22 cellular contexts compared by ENCODE assay signal in genomic region chr12:104152691-104153241, GRCh38.
"Had no signal": no experiment of that assay in that cellular context is flagged by ENCODE, and none has a peak within 500 bp of the region (broad histone marks: within the 10 kb centered on the region; RNA-seq: fewer than 3 reads in every experiment).

No MANE protein-coding gene starts in this region.

- ATAC-seq: effector memory CD8-positive, alpha-beta T cell; left lung; naive thymus-derived CD4-positive, alpha-beta T cell; stimulated activated naive CD8-positive, alpha-beta T cell treated with anti-CD3 and anti-CD28 coated beads, Interleukin-15, Interleukin-2, amounts not matched to agents 100 U/mL and 50 U/mL, for 24 hours; upper lobe of right lung had no signal

- H3K4me3 ChIP-seq: breast epithelium, colonic mucosa, dorsolateral prefrontal cortex, esophagus muscularis mucosa, hepatocyte, left lung, lung, upper lobe of right lung had no signal

- H2AFZ ChIP-seq: hepatocyte had no signal

- H3K9me3 ChIP-seq: breast epithelium, colonic mucosa, esophagus muscularis mucosa, left lung, upper lobe of right lung had no signal

- H3K27ac Mint-ChIP-seq: activated naive CD8-positive, alpha-beta T cell treated with anti-CD3 and anti-CD28 coated beads for 36 hours; effector memory CD8-positive, alpha-beta T cell; naive thymus-derived CD4-positive, alpha-beta T cell; progenitor cell of endocrine pancreas had no signal

- H3K27me3 Mint-ChIP-seq: activated naive CD8-positive, alpha-beta T cell treated with anti-CD3 and anti-CD28 coated beads for 36 hours had no signal

- H3K4me1 Mint-ChIP-seq: neural crest cell had no signal

- H3K79me2 ChIP-seq: hepatocyte had no signal

- H3K36me3 Mint-ChIP-seq: activated naive CD8-positive, alpha-beta T cell treated with anti-CD3 and anti-CD28 coated beads for 36 hours; naive thymus-derived CD4-positive, alpha-beta T cell had no signal

- H3K9me3 Mint-ChIP-seq: activated naive CD8-positive, alpha-beta T cell treated with anti-CD3 and anti-CD28 coated beads for 36 hours; effector memory CD8-positive, alpha-beta T cell; neural crest cell had no signal

- DNase-seq: activated CD8-positive, alpha-beta memory T cell treated with anti-CD3 and anti-CD28 coated beads, Interleukin-2, amount 50 U/mL, for 4 hours; activated naive CD4-positive, alpha-beta T cell treated with Interleukin-2 at 50 U/mL for 16 hours; activated naive CD8-positive, alpha-beta T cell treated with anti-CD3 and anti-CD28 coated beads for 36 hours; activated T-cell treated with anti-CD3 and anti-CD28 coated beads, Interleukin-2, amount 50 U/mL, for 48 hours; amniotic stem cell; colonic mucosa; dorsolateral prefrontal cortex; effector memory CD8-positive, alpha-beta T cell; glutamatergic neuron; kidney glomerular epithelial cell; left lung; naive thymus-derived CD4-positive, alpha-beta T cell; retina; stimulated activated CD4-positive, alpha-beta T cell treated with anti-CD3 and anti-CD28 coated beads, Interleukin-4, amount 100 ng/mL, for 1 hour; stimulated activated naive CD8-positive, alpha-beta T cell treated with anti-CD3 and anti-CD28 coated beads, Interleukin-15, Interleukin-2, amounts not matched to agents 100 U/mL and 50 U/mL, for 24 hours; upper lobe of right lung had no signal

- H3K4me2 ChIP-seq: hepatocyte had no signal

- H3K4me3 Mint-ChIP-seq: activated naive CD8-positive, alpha-beta T cell treated with anti-CD3 and anti-CD28 coated beads for 36 hours; effector memory CD8-positive, alpha-beta T cell; naive thymus-derived CD4-positive, alpha-beta T cell; neural crest cell had no signal

- H3K27me3 ChIP-seq: breast epithelium, colonic mucosa, dorsolateral prefrontal cortex, esophagus muscularis mucosa, hepatocyte, left lung, upper lobe of right lung had no signal

- H3K36me3 ChIP-seq: breast epithelium, colonic mucosa, esophagus muscularis mucosa, left lung, upper lobe of right lung had no signal

- H3K4me1 ChIP-seq: breast epithelium, colonic mucosa, esophagus muscularis mucosa, left lung, upper lobe of right lung had no signal

- H3K27ac ChIP-seq: breast epithelium, colonic mucosa, dorsolateral prefrontal cortex, esophagus muscularis mucosa, hepatocyte, left lung, upper lobe of right lung had no signal
